In genomic region chr3:113018461-113019181, GRCh38 we compare ENCODE assay signal across 8 cellular contexts. TPM values are rescaled to one million over a fixed set of nuclear protein-coding genes. Genes with fewer than 3 reads are reported as not detected.
DNase-seq lines count a peak whose midpoint lies in the region; ATAC-seq and TF ChIP-seq lines count a peak whose summit lies in the region.

No MANE protein-coding gene starts in this region.

- no peaks in the 10 kb centered on the region for H3K9me3 Mint-ChIP-seq in CD8-positive, alpha-beta T cell
- H3K9me3 Mint-ChIP-seq in activated CD4-positive, alpha-beta T cell treated with anti-CD3 and anti-CD28 coated beads, Interleukin-2, amount 10 ng/mL, durations not matched to agents 7 days and 5 days: no peaks in the 10 kb centered on the region
- H3K9me3 Mint-ChIP-seq in progenitor cell of endocrine pancreas (ENCODE audit: low read depth): no peaks in the 10 kb centered on the region

- peaks cover 69% of the 10 kb centered on the region for H3K4me1 Mint-ChIP-seq in CD8-positive, alpha-beta T cell (ENCODE audit: low read depth)
- H3K4me1 Mint-ChIP-seq in activated CD4-positive, alpha-beta T cell treated with anti-CD3 and anti-CD28 coated beads, Interleukin-2, amount 10 ng/mL, durations not matched to agents 7 days and 5 days: peaks cover 52% of the 10 kb centered on the region
- peaks cover 12% of the 10 kb centered on the region for H3K4me1 Mint-ChIP-seq in progenitor cell of endocrine pancreas (ENCODE audit: low read depth)

- DNase-seq in CD8-positive, alpha-beta T cell: no peak
- no peak for DNase-seq in HFF-Myc (ENCODE audit: extremely low read depth, low read depth)
- DNase-seq in activated CD4-positive, alpha-beta T cell treated with anti-CD3 and anti-CD28 coated beads, Interleukin-2, amount 10 ng/mL, durations not matched to agents 7 days and 5 days: no peak
- DNase-seq in fibroblast of pulmonary artery (ENCODE audit: low read depth): peak; percentile 42
- no peak for DNase-seq in progenitor cell of endocrine pancreas (ENCODE audit: low spot score, unreplicated experiment)
- DNase-seq in cerebellar nuclear complex (lab: John Stamatoyannopoulos, UW): no peak
- DNase-seq in iPS-NIHi7 (ENCODE audit: extremely low spot score): no peak

- peak overlapping the region; percentile 67 for H3K27ac ChIP-seq in CD8-positive, alpha-beta T cell (ENCODE audit: low read depth, low read length)

- POLR2A ChIA-PET in CD8-positive, alpha-beta T cell (lab: Charles Lee): interaction anchor here (0.6 to 1.4 kb wide), 10 partner anchors 8 to 486 kb away, joined by 3 to 14 read pairs (median 3); partner anchors contain the start of gene GTPBP8
- POLR2A ChIA-PET in activated CD4-positive, alpha-beta T cell treated with anti-CD3 and anti-CD28 coated beads, Interleukin-2, amount 10 ng/mL, durations not matched to agents 7 days and 5 days (lab: Charles Lee): no interaction called here

- peaks cover 42% of the 10 kb centered on the region for H3K36me3 Mint-ChIP-seq in CD8-positive, alpha-beta T cell
- peaks cover 38% of the 10 kb centered on the region for H3K36me3 Mint-ChIP-seq in activated CD4-positive, alpha-beta T cell treated with anti-CD3 and anti-CD28 coated beads, Interleukin-2, amount 10 ng/mL, durations not matched to agents 7 days and 5 days (ENCODE audit: low read depth)
- H3K36me3 Mint-ChIP-seq in progenitor cell of endocrine pancreas (ENCODE audit: insufficient read depth): peaks cover 9% of the 10 kb centered on the region

- peak overlapping the region; percentile 95 for H3K4me3 Mint-ChIP-seq in CD8-positive, alpha-beta T cell
- peak overlapping the region; percentile 84 for H3K4me3 Mint-ChIP-seq in activated CD4-positive, alpha-beta T cell treated with anti-CD3 and anti-CD28 coated beads, Interleukin-2, amount 10 ng/mL, durations not matched to agents 7 days and 5 days
- peak overlapping the region; percentile 90 for H3K4me3 Mint-ChIP-seq in progenitor cell of endocrine pancreas (ENCODE audit: low read depth)

- no peaks in the 10 kb centered on the region for H3K27me3 ChIP-seq in CD8-positive, alpha-beta T cell (ENCODE audit: insufficient read depth, low read length)

- peak overlapping the region; percentile 57 for H3K4me3 ChIP-seq in CD8-positive, alpha-beta T cell (ENCODE audit: low read depth, low read length)
- H3K4me3 ChIP-seq in HFF-Myc (replicated peaks; ENCODE audit: low read depth, low read length) (peak overlapping the region; percentile 76), fibroblast of pulmonary artery (replicated peaks; ENCODE audit: low read depth, low read length) (peak overlapping the region; percentile 69)

- no peak for ATAC-seq in CD8-positive, alpha-beta T cell
- no peak for ATAC-seq in HG02759 (IDR thresholded peaks at IDR 0.05; ENCODE audit: unreplicated experiment)

- peaks cover 4% of the 10 kb centered on the region for H3K36me3 ChIP-seq in CD8-positive, alpha-beta T cell (ENCODE audit: insufficient read depth, low read length)

- H3K4me1 ChIP-seq in CD8-positive, alpha-beta T cell (ENCODE audit: insufficient read depth, low read length): peaks cover 34% of the 10 kb centered on the region

- no peak for TF ChIP-seq CTCF in CD8-positive, alpha-beta T cell (IDR thresholded peaks at IDR 0.05)
- no peak for TF ChIP-seq CTCF in HFF-Myc (IDR thresholded peaks at IDR 0.05; ENCODE audit: low read depth, low read length, missing control alignments)
- TF ChIP-seq CTCF in fibroblast of pulmonary artery (IDR thresholded peaks at IDR 0.05; ENCODE audit: low read length, missing control alignments): no peak
- TF ChIP-seq CTCF in progenitor cell of endocrine pancreas (IDR thresholded peaks at IDR 0.05; ENCODE audit: unreplicated experiment): no peak

- CTCF ChIA-PET in CD8-positive, alpha-beta T cell (lab: Charles Lee): interaction anchor here (0.8 to 3.2 kb wide), 5 partner anchors 9 to 284 kb away, joined by 3 to 11 read pairs (median 5); partner anchors contain the start of gene GTPBP8
- CTCF ChIA-PET in activated CD4-positive, alpha-beta T cell treated with anti-CD3 and anti-CD28 coated beads, Interleukin-2, amount 10 ng/mL, durations not matched to agents 7 days and 5 days (lab: Charles Lee): interaction anchor here (0.6 to 2.8 kb wide), 8 partner anchors 9 to 376 kb away, joined by 3 to 11 read pairs (median 4); partner anchors contain the start of gene GTPBP8

- peak overlapping the region; percentile 94 for H3K27ac Mint-ChIP-seq in CD8-positive, alpha-beta T cell
- peak overlapping the region; percentile 83 for H3K27ac Mint-ChIP-seq in activated CD4-positive, alpha-beta T cell treated with anti-CD3 and anti-CD28 coated beads, Interleukin-2, amount 10 ng/mL, durations not matched to agents 7 days and 5 days
- H3K27ac Mint-ChIP-seq in progenitor cell of endocrine pancreas: peak overlapping the region; percentile 98

- intact Hi-C loops in CD8-positive, alpha-beta T cell (cut with DNase I, micrococcal nuclease): loop anchor here (1.0 to 10.0 kb wide), 6 partner anchors 12 to 726 kb away; partner anchors contain the start of genes SLC35A5 (in 2 of the 2), ATG3 (in 1 of the 2), ATP6V1A (in 1 of the 2) and GTPBP8 (in 1 of the 2)

- no peaks in the 10 kb centered on the region for H3K9me3 ChIP-seq in CD8-positive, alpha-beta T cell (ENCODE audit: low read length)

- no peaks in the 10 kb centered on the region for H3K27me3 Mint-ChIP-seq in CD8-positive, alpha-beta T cell (ENCODE audit: low read depth)
- H3K27me3 Mint-ChIP-seq in activated CD4-positive, alpha-beta T cell treated with anti-CD3 and anti-CD28 coated beads, Interleukin-2, amount 10 ng/mL, durations not matched to agents 7 days and 5 days: no peaks in the 10 kb centered on the region
- no peaks in the 10 kb centered on the region for H3K27me3 Mint-ChIP-seq in progenitor cell of endocrine pancreas

RNA-seq across cellular contexts. Expression of gene GTPBP8, which starts 27.8 kb away (rescaled TPM):
- 10 to 100 TPM; 20.1 to 22.3 TPM for total RNA-seq in CD8-positive, alpha-beta T cell
- total RNA-seq in activated CD4-positive, alpha-beta T cell treated with anti-CD3 and anti-CD28 coated beads, Interleukin-2, amount 10 ng/mL, durations not matched to agents 7 days and 5 days: 10 to 100 TPM; 27.6 to 29.6 TPM
- total RNA-seq in progenitor cell of endocrine pancreas: 17.2 and 25.2 TPM in 2 replicates

RNA-seq across cellular contexts. Expression of gene CD200R1, which starts 43.7 kb away (rescaled TPM):
- 1 to 10 TPM; 1.5 to 2.2 TPM for total RNA-seq in CD8-positive, alpha-beta T cell
- 1 to 10 TPM; 8.8 TPM for total RNA-seq in activated CD4-positive, alpha-beta T cell treated with anti-CD3 and anti-CD28 coated beads, Interleukin-2, amount 10 ng/mL, durations not matched to agents 7 days and 5 days
- 0.13 TPM in 1 of 2 replicates, not detected in the other for total RNA-seq in progenitor cell of endocrine pancreas
